Comparison of ENCODE assay signal across 18 cellular contexts in the genomic region with DNA sequence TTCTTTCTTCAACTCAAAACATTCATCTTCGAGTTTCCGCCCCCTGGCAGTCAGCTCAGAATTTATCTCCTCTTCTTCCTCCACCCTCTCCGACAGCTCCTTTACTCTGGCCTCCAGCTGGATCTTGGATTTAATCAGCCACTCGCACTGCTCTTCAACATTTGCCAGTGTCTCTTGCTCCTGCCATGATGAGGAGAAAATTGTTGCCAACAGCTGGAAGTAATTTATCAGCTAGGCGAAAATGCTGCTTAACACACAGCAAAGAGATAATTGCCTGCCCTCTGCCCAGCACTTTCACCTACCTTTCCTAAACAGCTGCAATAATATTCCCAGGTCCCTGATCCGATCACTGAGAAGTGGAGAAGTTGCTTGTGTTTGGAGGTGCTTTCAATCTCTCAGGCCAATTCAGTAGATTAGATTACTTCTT.
A peak's percentile ranks its signal among the peaks of the same experiment; 100 is the strongest.
DNase-seq lines count a peak whose midpoint lies in the region; ATAC-seq, FAIRE-seq and TF ChIP-seq lines count a peak whose summit lies in the region.
"Had no signal": no experiment of that assay in that cellular context is flagged by ENCODE, and none has a peak within 500 bp of the region (broad histone marks: within the 10 kb centered on the region; RNA-seq: fewer than 3 reads in every experiment).

No MANE protein-coding gene starts in this region.

- H3K27me3 ChIP-seq in GM23248 (replicated peaks; ENCODE audit: insufficient read depth) (no peaks in the 10 kb centered on the region), H1 (replicated peaks in 1 of 4; ENCODE audit: control insufficient read depth in 3 of 4, extremely low read depth in 1 of 4, insufficient read depth in 3 of 4, low read length in 3 of 4) (no peaks in the 10 kb centered on the region), left lung (no peaks in the 10 kb centered on the region)
- H3K27me3 ChIP-seq: pancreas had no signal

- no peak for TF ChIP-seq POLR2A in H1 (IDR thresholded peaks at IDR 0.05; ENCODE audit: control extremely low read depth in 1 of 2, low read depth in 2 of 2, low read length in 2 of 2)

- ATAC-seq in left lung (no peak), HG03442 (IDR thresholded peaks at IDR 0.05; ENCODE audit: unreplicated experiment) (no peak)
- ATAC-seq: activated CD4-positive, CD25-positive, alpha-beta regulatory T cell treated with anti-CD3 and anti-CD28 coated beads, Interleukin-2, amount 50 U/mL, for 24 hours; esophagus mucosa; pancreas had no signal

- peaks cover 3% of the 10 kb centered on the region for H3K9me3 Mint-ChIP-seq in neural crest cell
- H3K9me3 Mint-ChIP-seq in activated naive CD4-positive, alpha-beta T cell treated with anti-CD3 and anti-CD28 coated beads, Interleukin-2, amount 10 ng/mL, durations not matched to agents 7 days and 5 days, result peaks cover 3% of the 10 kb centered on the region

- H3K79me1 ChIP-seq in H1 (ENCODE audit: low read depth, low read length), result no peaks in the 10 kb centered on the region

- H3K4me2 ChIP-seq in GM23248 (ENCODE audit: unreplicated experiment) (peak overlapping the region; percentile 53), H1 (ENCODE audit: insufficient read depth in 1 of 2, low read depth in 2 of 2, low read length in 2 of 2) (no peak overlapping the region)

- H3F3A ChIP-seq in GM23248 (ENCODE audit: insufficient read depth), result peaks cover 10% of the 10 kb centered on the region; the same call in 1 of the 2 replicates

- H3K23me2 ChIP-seq in H1 (ENCODE audit: low read depth, low read length), result no peaks in the 10 kb centered on the region

- H3K27me3 Mint-ChIP-seq in neural crest cell (ENCODE audit: low read depth), result no peaks in the 10 kb centered on the region
- peaks cover 12% of the 10 kb centered on the region for H3K27me3 Mint-ChIP-seq in activated naive CD4-positive, alpha-beta T cell treated with anti-CD3 and anti-CD28 coated beads, Interleukin-2, amount 10 ng/mL, durations not matched to agents 7 days and 5 days

- H3K27ac Mint-ChIP-seq in neural crest cell (ENCODE audit: unreplicated experiment), result peak overlapping the region; percentile 7
- H3K27ac Mint-ChIP-seq in activated naive CD4-positive, alpha-beta T cell treated with anti-CD3 and anti-CD28 coated beads, Interleukin-2, amount 10 ng/mL, durations not matched to agents 7 days and 5 days, result no peak overlapping the region
- H3K27ac Mint-ChIP-seq: T-helper 2 cell treated with Interferon-gamma antibody and Interleukin-4, amounts not matched to agents 5 μg/mL and 100 μg/mL, for 36 hours had no signal

- intact Hi-C loops in left lung (cut with DNase I), result no loop called here

- H2BK15ac ChIP-seq in H1 (ENCODE audit: low read length), result no peak overlapping the region

- no peak overlapping the region for H3K23ac ChIP-seq in H1 (ENCODE audit: insufficient read length)

- DNase-seq in GM23248 (peak; percentile 42), NCI-H82 (lab: John Stamatoyannopoulos, UW) (peak; percentile 89), H1 (ENCODE audit: low read depth in 1 of 2, low spot score in 2 of 2) (no peak), neural crest cell (ENCODE audit: low read depth, low spot score) (peak; percentile 4), left lung (no peak)
- DNase-seq in activated naive CD4-positive, alpha-beta T cell treated with anti-CD3 and anti-CD28 coated beads, Interleukin-2, amount 10 ng/mL, durations not matched to agents 7 days and 5 days, result no peak
- no peak for DNase-seq in NK-92 treated with Interleukin-12 subunit alpha and Interleukin-12 subunit beta, amount 100 ng/mL, for 24 hours (lab: John Stamatoyannopoulos, UW)
- DNase-seq: activated naive CD4-positive, alpha-beta T cell; Calu3; H9; kidney; pancreas; SHP77 had no signal

- no peak overlapping the region for H3K14ac ChIP-seq in H1 (ENCODE audit: insufficient read length)

- POLR2A ChIA-PET in H1 (lab: Charles Lee; ENCODE audit: partially characterized antibody), result no interaction called here

- in situ Hi-C loops in GM23248 (cut with MboI), result no loop called here

- H4K8ac ChIP-seq in H1 (ENCODE audit: extremely low read depth, insufficient read depth, low read length), result no peak overlapping the region

- H3K18ac ChIP-seq in H1 (ENCODE audit: extremely low read depth, low read length), result no peak overlapping the region

- no peaks in the 10 kb centered on the region for H3K79me2 ChIP-seq in GM23248 (ENCODE audit: insufficient read depth)
- H3K79me2 ChIP-seq in H1 (ENCODE audit: control insufficient read depth in 1 of 2, insufficient read depth in 2 of 2, low read length in 2 of 2), result no peaks in the 10 kb centered on the region

- no peaks in the 10 kb centered on the region for H4K20me1 ChIP-seq in GM23248 (ENCODE audit: insufficient read depth)
- no peaks in the 10 kb centered on the region for H4K20me1 ChIP-seq in H1 (replicated peaks in 1 of 2; ENCODE audit: control insufficient read depth in 1 of 2, insufficient read depth in 2 of 2, low read length in 2 of 2)

- 15 to 22% methylated on average over 6 of the region's 6 CpGs for WGBS in GM23248 (ENCODE audit: low coverage in 1 of 2, low lambda C conversion rate in 2 of 2, missing lambda C conversion rate in 2 of 2), 2 experiments
- WGBS in H1 (ENCODE audit: extremely low coverage in 1 of 2, insufficient coverage in 1 of 2, insufficient read length in 1 of 2, insufficient replicate concordance in 2 of 2, low coverage in 1 of 2, low lambda C conversion rate in 2 of 2, missing lambda C conversion rate in 1 of 2), 2 experiments, result 85% methylated on average over 6 of the region's 6 CpGs; no CpG with 5 or more reads in 1 of the 2 experiments

- H2AK5ac ChIP-seq in H1 (ENCODE audit: low read depth, low read length), result no peak overlapping the region

- CTCF ChIA-PET in H1 (lab: Charles Lee; ENCODE audit: partially characterized antibody), result interaction anchor here (1.0 to 1.8 kb wide), 6 partner anchors 14 to 505 kb away, joined by 3 to 4 read pairs (median 4); no protein-coding TSS in a partner anchor
- CTCF ChIA-PET in activated naive CD4-positive, alpha-beta T cell treated with anti-CD3 and anti-CD28 coated beads, Interleukin-2, amount 10 ng/mL, durations not matched to agents 7 days and 5 days (lab: Charles Lee), result no interaction called here

- H3K4me3 Mint-ChIP-seq in neural crest cell, result no peak overlapping the region
- H3K4me3 Mint-ChIP-seq in activated naive CD4-positive, alpha-beta T cell treated with anti-CD3 and anti-CD28 coated beads, Interleukin-2, amount 10 ng/mL, durations not matched to agents 7 days and 5 days, result no peak overlapping the region
- H3K4me3 Mint-ChIP-seq: H9; T-helper 2 cell treated with Interferon-gamma antibody and Interleukin-4, amounts not matched to agents 5 μg/mL and 100 μg/mL, for 36 hours had no signal

- H4K91ac ChIP-seq in H1 (replicated peaks; ENCODE audit: insufficient read length, low read length), result no peak overlapping the region

- H2AFZ ChIP-seq in GM23248, result peak overlapping the region; percentile 63; the same call in 1 of the 2 replicates
- 0 out of 2 replicates have a peak overlapping the region, but pooled peaks have one; percentile 60 for H2AFZ ChIP-seq in H1 (ENCODE audit: low read length)

- no peak overlapping the region for H3K56ac ChIP-seq in H1 (replicated peaks; ENCODE audit: insufficient read length, low read depth, low read length)

- H2BK120ac ChIP-seq in H1 (replicated peaks; ENCODE audit: low read depth, low read length), result no peak overlapping the region

- FAIRE-seq in H1 (lab: Jason Lieb, UNC), result no peak
- FAIRE-seq: kidney, pancreas had no signal

- H2BK12ac ChIP-seq in H1 (ENCODE audit: low read depth, low read length), result no peak overlapping the region

- H3K36me3 ChIP-seq in GM23248 (ENCODE audit: low read depth) (no peaks in the 10 kb centered on the region), H1 (ENCODE audit: control insufficient read depth in 2 of 4, insufficient read depth in 4 of 4, low read length in 3 of 4) (no peaks in the 10 kb centered on the region), left lung (no peaks in the 10 kb centered on the region)
- H3K36me3 ChIP-seq: pancreas, thoracic aorta had no signal

- no peaks in the 10 kb centered on the region for H3K9me2 ChIP-seq in GM23248 (ENCODE audit: insufficient read depth)

- H3K4ac ChIP-seq in H1 (replicated peaks; ENCODE audit: insufficient read length, low read depth, low read length), result no peak overlapping the region

- TF ChIP-seq RAD21 in H1 (IDR thresholded peaks at IDR 0.05 in 1 of 2, conservative IDR thresholded peaks at IDR 0.05 in 1 of 2; ENCODE audit: low read depth in 2 of 2, low read length in 2 of 2), result no peak

- H3K4me3 ChIP-seq in GM23248 (no peak overlapping the region), H1 (ENCODE audit: extremely low read depth in 1 of 4, insufficient read depth in 2 of 4, low read depth in 3 of 4, low read length in 4 of 4) (no peak overlapping the region), left lung (no peak overlapping the region)
- H3K4me3 ChIP-seq: pancreas, thoracic aorta had no signal

- H3K36me3 Mint-ChIP-seq in neural crest cell (ENCODE audit: low read depth), result peaks cover 2% of the 10 kb centered on the region
- H3K36me3 Mint-ChIP-seq in activated naive CD4-positive, alpha-beta T cell treated with anti-CD3 and anti-CD28 coated beads, Interleukin-2, amount 10 ng/mL, durations not matched to agents 7 days and 5 days, result no peaks in the 10 kb centered on the region

- peaks cover 29% of the 10 kb centered on the region for H3K4me1 Mint-ChIP-seq in neural crest cell
- no peaks in the 10 kb centered on the region for H3K4me1 Mint-ChIP-seq in activated naive CD4-positive, alpha-beta T cell treated with anti-CD3 and anti-CD28 coated beads, Interleukin-2, amount 10 ng/mL, durations not matched to agents 7 days and 5 days

- H3K27ac ChIP-seq in GM23248 (no peak overlapping the region), H1 (ENCODE audit: low read depth, low read length) (no peak overlapping the region), left lung (no peak overlapping the region)
- H3K27ac ChIP-seq: pancreas, thoracic aorta had no signal

- TF ChIP-seq CTCF in H1 (IDR thresholded peaks at IDR 0.05; ENCODE audit: control extremely low read depth in 1 of 3, insufficient read depth in 1 of 3, low read depth in 1 of 3, low read length in 3 of 3), result no peak
- no peak for TF ChIP-seq CTCF in neural crest cell (conservative IDR thresholded peaks at IDR 0.05)
- no peak for TF ChIP-seq CTCF in left lung (IDR thresholded peaks at IDR 0.05)

- H2BK20ac ChIP-seq in H1 (ENCODE audit: low read length), result no peak overlapping the region

- no peak overlapping the region for H4K5ac ChIP-seq in H1 (ENCODE audit: insufficient read length, low read depth, low read length)

- no peak for TF ChIP-seq EP300 in H1 (IDR thresholded peaks at IDR 0.05; ENCODE audit: borderline replicate concordance in 1 of 2, low read depth in 2 of 2, low read length in 2 of 2)

- H2BK5ac ChIP-seq in H1 (ENCODE audit: low read depth, low read length), result no peak overlapping the region

- H3K9ac ChIP-seq in GM23248, result no peak overlapping the region
- H3K9ac ChIP-seq in H1 (replicated peaks in 1 of 4; ENCODE audit: extremely low read depth in 1 of 4, low read depth in 3 of 4, low read length in 3 of 4), result no peak overlapping the region

- peaks cover 16% of the 10 kb centered on the region for H3K4me1 ChIP-seq in GM23248 (ENCODE audit: insufficient read depth)
- no peaks in the 10 kb centered on the region for H3K4me1 ChIP-seq in H1 (replicated peaks in 1 of 4; ENCODE audit: control insufficient read depth in 3 of 4, insufficient read depth in 4 of 4, low read length in 3 of 4)
- no peaks in the 10 kb centered on the region for H3K4me1 ChIP-seq in left lung
- H3K4me1 ChIP-seq: pancreas had no signal

- no peaks in the 10 kb centered on the region for H3K9me3 ChIP-seq in GM23248 (ENCODE audit: low read depth)
- H3K9me3 ChIP-seq in H1 (ENCODE audit: insufficient read depth in 2 of 2, low read depth in 1 of 2, low read length in 1 of 2), result peaks cover 2% of the 10 kb centered on the region in 2 experiments; a peak in 1 of 4 replicates
- peaks cover 0 to 3% of the 10 kb centered on the region in 2 donors for H3K9me3 ChIP-seq in left lung
- H3K9me3 ChIP-seq: pancreas, thoracic aorta had no signal

Comparison
In these comparisons a context has a peak if more than half of its experiments do, and no peak if none do; other contexts are left out.
1. DNase-seq: peak in GM23248 (single experiment), NCI-H82 (single experiment) and neural crest cell (single experiment); none in H1 (0 of 2), left lung (0 of 2), activated naive CD4-positive, alpha-beta T cell treated with anti-CD3 and anti-CD28 coated beads, Interleukin-2, amount 10 ng/mL, durations not matched to agents 7 days and 5 days (single experiment) and NK-92 treated with Interleukin-12 subunit alpha and Interleukin-12 subunit beta, amount 100 ng/mL, for 24 hours (single experiment).